Comparison of ENCODE assay signal across 15 cellular contexts in genomic region chr9:25519286-25519685, GRCh38.
DNase-seq lines count a peak whose midpoint lies in the region; ATAC-seq and TF ChIP-seq lines count a peak whose summit lies in the region.
"Had no signal": no experiment of that assay in that cellular context is flagged by ENCODE, and none has a peak within 500 bp of the region (broad histone marks: within the 10 kb centered on the region; RNA-seq: fewer than 3 reads in every experiment).

No MANE protein-coding gene starts in this region.

- peak; percentile 29; the same call in 1 of the 2 replicates for ATAC-seq in PC-3
- peak; percentile 36 for ATAC-seq in esophagus mucosa

- H3K27me3 ChIP-seq in PC-3 (ENCODE audit: low read length): no peaks in the 10 kb centered on the region

- no peaks in the 10 kb centered on the region for H3K9me2 ChIP-seq in PC-3 (replicated peaks; ENCODE audit: low read length)

- H3K9me3 ChIP-seq in PC-3 (ENCODE audit: low read length): no peaks in the 10 kb centered on the region
- H3K9me3 ChIP-seq: BE2C, Caco-2 had no signal

- H3F3A ChIP-seq in PC-3 (ENCODE audit: low read length, unreplicated experiment): no peaks in the 10 kb centered on the region

- POLR2A ChIA-PET in PC-3 (lab: Charles Lee; ENCODE audit: unreplicated experiment): no interaction called here

- no peak overlapping the region for H2AFZ ChIP-seq in PC-3 (ENCODE audit: low read length)

- no TSS peak for BruUV-seq in PC-3 (replicated peaks; lab: Mats Ljungman, UMichigan)

- TF ChIP-seq CTCF in PC-3 (conservative IDR thresholded peaks at IDR 0.05; ENCODE audit: low read depth, low read length): no peak

- no peak overlapping the region for H3K9ac ChIP-seq in PC-3 (ENCODE audit: low read length)

- intact Hi-C loops in PC-3 (cut with micrococcal nuclease): no loop called here

- H3K4me1 ChIP-seq in PC-3 (ENCODE audit: insufficient read depth, low read length): peaks cover 4% of the 10 kb centered on the region; the same call in 1 of the 2 replicates
- H3K4me1 ChIP-seq: BE2C, Caco-2 had no signal

- H3K36me3 ChIP-seq in PC-3 (ENCODE audit: low read depth, low read length): no peaks in the 10 kb centered on the region
- H3K36me3 ChIP-seq: BE2C had no signal

- no peak overlapping the region for H3K4me3 ChIP-seq in PC-3 (ENCODE audit: low read length)

- H3K27ac ChIP-seq in PC-3 (ENCODE audit: low read length): no peak overlapping the region

- no peaks in the 10 kb centered on the region for H3K79me2 ChIP-seq in PC-3 (ENCODE audit: low read length)

- no peak overlapping the region for H3K4me2 ChIP-seq in PC-3 (ENCODE audit: low read length)

- CTCF ChIA-PET in PC-3 (lab: Charles Lee): no interaction called here

- no peaks in the 10 kb centered on the region for H4K20me1 ChIP-seq in PC-3 (ENCODE audit: low read length)

- DNase-seq in SIG-M5 treated with dmso at 0.1 percent for 504 hours (lab: John Stamatoyannopoulos, UW; ENCODE audit: unreplicated experiment): peak; percentile 15
- DNase-seq in SIG-M5 (lab: John Stamatoyannopoulos, UW): no peak
- DNase-seq in PC-3: peak; percentile 50
- no peak for DNase-seq in NK-92 treated with Interleukin-12 subunit alpha and Interleukin-12 subunit beta, amount 100 ng/mL, for 24 hours (lab: John Stamatoyannopoulos, UW)
- DNase-seq in medulla oblongata (ENCODE audit: extremely low spot score): no peak
- no peak for DNase-seq in activated T-cell treated with anti-CD3 and anti-CD28 coated beads, Interleukin-2, amount 50 U/mL, for 48 hours
- DNase-seq in DMS79 treated with DMSO at 0.1 percent for 48 hours (lab: John Stamatoyannopoulos, UW): no peak
- DNase-seq: BE2C; CD4-positive, CD25-positive, alpha-beta regulatory T cell; DMS153; KG1; NCI-H187; NCI-H82 had no signal

Comparison
In these comparisons a context has a peak if more than half of its experiments do, and no peak if none do; other contexts are left out.
1. DNase-seq: peak in SIG-M5 treated with dmso at 0.1 percent for 504 hours (single experiment) and PC-3 (single experiment); none in SIG-M5 (single experiment), NK-92 treated with Interleukin-12 subunit alpha and Interleukin-12 subunit beta, amount 100 ng/mL, for 24 hours (single experiment), medulla oblongata (single experiment), activated T-cell treated with anti-CD3 and anti-CD28 coated beads, Interleukin-2, amount 50 U/mL, for 48 hours (0 of 2) and DMS79 treated with DMSO at 0.1 percent for 48 hours (single experiment).